ENCODE assay signal across 8 cellular contexts in the genomic region with DNA sequence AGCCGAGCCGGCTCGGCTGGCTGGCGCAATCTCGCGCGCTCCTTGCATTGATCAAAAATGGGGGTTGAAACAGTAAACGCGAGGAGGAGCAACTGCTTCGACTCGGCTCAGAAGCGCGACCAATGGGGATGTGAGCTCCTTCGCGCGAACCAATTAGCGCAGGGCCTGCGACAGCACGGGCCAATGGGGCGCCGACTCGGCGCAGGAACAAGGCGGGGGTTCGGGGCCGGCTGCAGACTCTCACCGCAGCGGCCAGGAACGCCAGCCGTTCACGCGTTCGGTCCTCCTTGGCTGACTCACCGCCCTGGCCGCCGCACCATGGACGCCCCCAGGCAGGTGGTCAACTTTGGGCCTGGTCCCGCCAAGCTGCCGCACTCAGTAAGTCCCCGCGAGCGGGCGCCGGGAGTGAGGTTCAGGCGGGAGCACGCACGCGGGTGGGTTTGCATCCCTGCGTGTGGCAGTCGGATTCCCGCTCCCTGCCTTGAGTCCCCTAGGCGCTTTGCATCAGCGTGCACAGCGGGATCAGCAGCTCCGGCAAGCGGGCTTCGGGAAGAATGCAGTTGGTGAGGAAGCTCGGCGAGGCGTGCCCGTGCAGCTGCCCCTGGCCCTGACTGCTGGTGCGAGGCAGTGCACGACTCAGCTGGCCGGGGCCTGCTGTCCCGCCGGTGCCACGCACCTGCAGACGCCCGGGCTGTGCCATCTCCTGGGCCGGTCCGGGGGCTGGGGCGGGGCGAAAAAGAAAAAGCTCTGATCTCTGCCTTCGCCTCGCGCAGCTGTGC. TPM values are rescaled to one million over a fixed set of nuclear protein-coding genes. Genes with fewer than 3 reads are reported as not detected.
DNase-seq lines count a peak whose midpoint lies in the region; ATAC-seq, FAIRE-seq and TF ChIP-seq lines count a peak whose summit lies in the region.

A gene (plus strand): TSS at position 233 of the 779 bp plus-strand sequence. CDS start 86 bp downstream, at position 319.

- H3K4me1 ChIP-seq in A673 (ENCODE audit: insufficient read depth, low read length, poor library complexity, severe bottlenecking) (peaks cover 15% of the 10 kb centered on the region), breast epithelium (peaks cover 4 to 6% of the 10 kb centered on the region in 2 donors), small intestine (ENCODE audit: control insufficient read depth in 2 of 2, insufficient read depth in 1 of 2, low read depth in 1 of 2, low read length in 1 of 2) (peaks cover 0 to 3% of the 10 kb centered on the region in 2 donors)

- no TSS peak for BruUV-seq in A673 (replicated peaks; lab: Mats Ljungman, UMichigan)

- no peak for TF ChIP-seq POLR2A in breast epithelium (IDR thresholded peaks at IDR 0.05)

- DNase-seq in A673 (ENCODE audit: low spot score) (peak; percentile 99), NCI-H2196 treated with DMSO at 0.1 percent for 48 hours (lab: John Stamatoyannopoulos, UW; ENCODE audit: unreplicated experiment) (peak; percentile 93), breast epithelium (ENCODE audit: low spot score in 2 of 2) (peak; percentile 68 to 80), iPS-NIHi11 (ENCODE audit: low spot score) (peak; percentile 100), small intestine (peak; percentile 87)

- TF ChIP-seq CTCF in A673 (conservative IDR thresholded peaks at IDR 0.05; ENCODE audit: low read depth, low read length) = no peak
- 0 out of 2 replicates have a peak, but pooled peaks have one; percentile 7 for TF ChIP-seq CTCF in VCaP (conservative IDR thresholded peaks at IDR 0.05)
- TF ChIP-seq CTCF in breast epithelium (IDR thresholded peaks at IDR 0.05) = no peak

- H3K9me3 ChIP-seq in A673 (ENCODE audit: low read depth, low read length, poor library complexity, severe bottlenecking) (no peaks in the 10 kb centered on the region), breast epithelium (no peaks in the 10 kb centered on the region), small intestine (ENCODE audit: control insufficient read depth, low read depth) (no peaks in the 10 kb centered on the region)

- POLR2A ChIA-PET in A673 (lab: Charles Lee; ENCODE audit: low non-redundant PET) = interaction anchor here (0.7 to 1.3 kb wide), 10 partner anchors 12 to 1593 kb away, joined by 3 to 11 read pairs (median 4); no protein-coding TSS in a partner anchor

- CTCF ChIA-PET in A673 (lab: Charles Lee) = interaction anchor here (0.7 kb wide), 1 partner anchor 272 kb away, joined by 7 read pairs; no protein-coding TSS in a partner anchor

- peak; percentile 97 for ATAC-seq in GM18873 (IDR thresholded peaks at IDR 0.05; ENCODE audit: low FRiP score, unreplicated experiment)
- ATAC-seq in HG03135 (IDR thresholded peaks at IDR 0.05; ENCODE audit: unreplicated experiment) = peak; percentile 99

- H3K27me3 ChIP-seq in A673 (replicated peaks; ENCODE audit: insufficient read depth, low read depth, low read length, poor library complexity) = no peaks in the 10 kb centered on the region
- peaks cover 0 to 8% of the 10 kb centered on the region in 2 donors for H3K27me3 ChIP-seq in breast epithelium
- H3K27me3 ChIP-seq in small intestine (ENCODE audit: control insufficient read depth in 2 of 2, insufficient read depth in 2 of 2, low read length in 2 of 2) = peaks cover 0 to 3% of the 10 kb centered on the region in 2 donors

- H3K36me3 ChIP-seq in A673 (ENCODE audit: insufficient read depth, low read length, poor library complexity, severe bottlenecking) = peaks cover 28% of the 10 kb centered on the region
- H3K36me3 ChIP-seq in breast epithelium = no peaks in the 10 kb centered on the region
- H3K36me3 ChIP-seq in small intestine (ENCODE audit: control insufficient read depth in 2 of 2, insufficient read depth in 2 of 2, low read length in 2 of 2) = no peaks in the 10 kb centered on the region

- H3K4me3 ChIP-seq in A673 (ENCODE audit: low read depth, low read length, poor library complexity, severe bottlenecking) = peak within 1 kb of the TSS; percentile 94
- H3K4me3 ChIP-seq in breast epithelium = peak within 1 kb of the TSS; percentile 37 to 75 (median 62)
- H3K4me3 ChIP-seq in small intestine (ENCODE audit: low read depth in 1 of 2, low read length in 2 of 2) = peak within 1 kb of the TSS; percentile 37 to 59

- intact Hi-C loops in A673 (cut with micrococcal nuclease; ENCODE audit: unreplicated experiment) (loop anchor here (1.0 kb wide), 1 partner anchor 61 kb away; a partner anchor contains a TSS), breast epithelium (cut with DNase I; ENCODE audit: low total_unique reads) (no loop called here)

- 0 to 1% (median 1%) methylated on average over 73 to 76 of the region's 76 CpGs for WGBS in small intestine, 3 donors

- H3K27ac ChIP-seq in A673 (ENCODE audit: low read depth, low read length, poor library complexity, severe bottlenecking) (peak within 1 kb of the TSS; percentile 97), VCaP (peak within 1 kb of the TSS; percentile 96), breast epithelium (peak within 1 kb of the TSS; percentile 53 to 64), small intestine (ENCODE audit: low read depth in 1 of 2, low read length in 1 of 2) (peak within 1 kb of the TSS in 1 of 2 donors; percentile 77)

- FAIRE-seq in small intestine (lab: Jason Lieb, UNC) = no peak

RNA-seq across cellular contexts. Expression of the gene that starts here (rescaled TPM):
- 179 and 217 TPM in 2 replicates for total RNA-seq in A673 (2021)
- total RNA-seq in breast epithelium = 1 to 10 TPM in 2 of 3 donors, under 1 TPM in 1; 0.48 to 7.6 (median 2.3) TPM
- 100 to 1,000 TPM in 1 of 3 donors, 1 to 10 TPM in 2; 1.8 to 101 (median 3.0) TPM for polyA plus RNA-seq in small intestine

Comparison
In these comparisons a context has a peak if more than half of its experiments do, and no peak if none do; other contexts are left out.
1. RNA of the gene that starts here (total RNA-seq): 179 to 217 TPM in A673; 0.48 to 7.6 TPM in breast epithelium; every median in the first group is over 10 times any median in the second.
2. Peak in every context shown above with its lines, with median percentiles within 50 percentile points of each other: DNase-seq and H3K4me3 ChIP-seq.